In genomic region chr20:8670900-8671229, GRCh38 we compare ENCODE assay signal across 20 cellular contexts.
DNase-seq lines count a peak whose midpoint lies in the region; ATAC-seq and TF ChIP-seq lines count a peak whose summit lies in the region.
"Had no signal": no experiment of that assay in that cellular context is flagged by ENCODE, and none has a peak within 500 bp of the region (broad histone marks: within the 10 kb centered on the region; RNA-seq: fewer than 3 reads in every experiment).

No MANE protein-coding gene starts in this region.

- no peak for ATAC-seq in HG02938 (IDR thresholded peaks at IDR 0.05; ENCODE audit: unreplicated experiment)
- ATAC-seq in GM18502 (IDR thresholded peaks at IDR 0.05; ENCODE audit: poor library complexity, unreplicated experiment) = no peak
- ATAC-seq: activated naive CD8-positive, alpha-beta T cell treated with anti-CD3 and anti-CD28 coated beads, Interleukin-2, amount 50 U/mL, for 24 hours; stimulated activated naive CD8-positive, alpha-beta T cell treated with anti-CD3 and anti-CD28 coated beads, Interleukin-15, Interleukin-2, amounts not matched to agents 100 U/mL and 50 U/mL, for 24 hours had no signal

- H3K9me3 ChIP-seq in adipocyte (ENCODE audit: control insufficient read depth, low read length) = no peaks in the 10 kb centered on the region
- H3K9me3 ChIP-seq in right atrium auricular region = no peaks in the 10 kb centered on the region
- H3K9me3 ChIP-seq in PC-9 (ENCODE audit: insufficient read depth, low read depth) = no peaks in the 10 kb centered on the region
- H3K9me3 ChIP-seq: sigmoid colon had no signal

- H3K79me2 ChIP-seq in PC-9 (ENCODE audit: low read depth) = no peaks in the 10 kb centered on the region

- H3K36me3 ChIP-seq in BJ (ENCODE audit: control insufficient read depth, insufficient read depth, low read length) = no peaks in the 10 kb centered on the region
- no peaks in the 10 kb centered on the region for H3K36me3 ChIP-seq in adipocyte (ENCODE audit: control insufficient read depth, insufficient read depth, low read length, severe bottlenecking)
- no peaks in the 10 kb centered on the region for H3K36me3 ChIP-seq in right atrium auricular region
- H3K36me3 ChIP-seq in PC-9 (ENCODE audit: low read depth) = no peaks in the 10 kb centered on the region
- H3K36me3 ChIP-seq: cardiac muscle cell had no signal

- no peaks in the 10 kb centered on the region for H3F3A ChIP-seq in PC-9 (ENCODE audit: insufficient read depth, low read depth)

- H3K9me2 ChIP-seq in PC-9 (ENCODE audit: insufficient read depth) = no peaks in the 10 kb centered on the region

- no peaks in the 10 kb centered on the region for H4K20me1 ChIP-seq in PC-9 (ENCODE audit: insufficient read depth)

- H3K27ac ChIP-seq in right atrium auricular region (peak overlapping the region; percentile 33 to 69), PC-9 (no peak overlapping the region)
- H3K27ac ChIP-seq: cardiac muscle cell, sigmoid colon had no signal

- H3K4me1 ChIP-seq in adipocyte (ENCODE audit: control insufficient read depth, insufficient read depth, low read length) (peaks cover 27% of the 10 kb centered on the region), right atrium auricular region (peaks cover 0 to 31% of the 10 kb centered on the region in 2 donors), PC-9 (replicated peaks; ENCODE audit: insufficient read depth) (no peaks in the 10 kb centered on the region)

- BruUV-seq in PC-9 (replicated peaks; lab: Mats Ljungman, UMichigan) = no TSS peak

- TF ChIP-seq CTCF in BJ (IDR thresholded peaks at IDR 0.05; ENCODE audit: insufficient read depth, low read depth, low read length) (no peak), right atrium auricular region (IDR thresholded peaks at IDR 0.05) (no peak), PC-9 (conservative IDR thresholded peaks at IDR 0.05) (no peak)

- no peak overlapping the region for H3K9ac ChIP-seq in adipocyte (ENCODE audit: low read length)

- POLR2A ChIA-PET in BJ (lab: Charles Lee) (interaction anchor here (0.6 kb wide), 1 partner anchor 509 kb away, joined by 8 read pairs; no protein-coding TSS in a partner anchor), PC-9 (lab: Charles Lee; ENCODE audit: unreplicated experiment) (no interaction called here)

- intact Hi-C loops in PC-9 (cut with micrococcal nuclease; ENCODE audit: unreplicated experiment) = no loop called here

- H3K27me3 ChIP-seq in BJ (ENCODE audit: control insufficient read depth, insufficient read depth, low read length) (no peaks in the 10 kb centered on the region), adipocyte (replicated peaks; ENCODE audit: control insufficient read depth, insufficient read depth, low read length) (no peaks in the 10 kb centered on the region), right atrium auricular region (no peaks in the 10 kb centered on the region), PC-9 (ENCODE audit: insufficient read depth, low read depth) (0 out of 2 replicates have a peak, but pooled peaks cover 4% of the 10 kb centered on the region)
- H3K27me3 ChIP-seq: cardiac muscle cell, sigmoid colon had no signal

- no peak overlapping the region for H3K4me2 ChIP-seq in PC-9

- DNase-seq in BJ (ENCODE audit: low read depth) = peak; percentile 66
- DNase-seq in NCI-H1694 (lab: John Stamatoyannopoulos, UW) = peak; percentile 58
- peak; percentile 4 for DNase-seq in adipocyte (ENCODE audit: low read depth)
- no peak for DNase-seq in right atrium auricular region (ENCODE audit: low spot score)
- no peak for DNase-seq in PC-9
- no peak for DNase-seq in activated gamma-delta T cell treated with Interleukin-2 at 50 U/mL for 16 hours
- DNase-seq: activated CD4-positive, alpha-beta T cell treated with anti-CD3 and anti-CD28 coated beads, Interleukin-2, amount 10 ng/mL, durations not matched to agents 24 days and 14 days; activated naive CD8-positive, alpha-beta T cell treated with anti-CD3 and anti-CD28 coated beads, Interleukin-2, amount 50 U/mL, for 24 hours; erythroblast; glutamatergic neuron; KG1; NCI-H1048; RPMI8226; sigmoid colon; stimulated activated naive CD8-positive, alpha-beta T cell treated with anti-CD3 and anti-CD28 coated beads, Interleukin-15, Interleukin-2, amounts not matched to agents 100 U/mL and 50 U/mL, for 24 hours; trophoblast cell had no signal

- H3K4me3 ChIP-seq in BJ (ENCODE audit: low read depth, low read length) (no peak overlapping the region), adipocyte (ENCODE audit: low read length) (no peak overlapping the region), right atrium auricular region (no peak overlapping the region), PC-9 (no peak overlapping the region)
- H3K4me3 ChIP-seq: cardiac muscle cell, lung, sigmoid colon had no signal

- CTCF ChIA-PET in BJ (lab: Yijun Ruan, JAX) (interaction anchor here (1.4 to 2.1 kb wide), 4 partner anchors 10 to 51 kb away, joined by 4 to 7 read pairs (median 4); no protein-coding TSS in a partner anchor), PC-9 (lab: Charles Lee) (no interaction called here)

- no peak overlapping the region for H2AFZ ChIP-seq in PC-9

Comparison
In these comparisons a context has a peak if more than half of its experiments do, and no peak if none do; other contexts are left out.
1. DNase-seq: peak in BJ (single experiment), NCI-H1694 (single experiment) and adipocyte (single experiment); none in right atrium auricular region (single experiment), PC-9 (0 of 2) and activated gamma-delta T cell treated with Interleukin-2 at 50 U/mL for 16 hours (single experiment).